In genomic region chr5:55732592-55732991, GRCh38 we compare ENCODE assay signal across 1 cellular context.
TF ChIP-seq lines count a peak whose summit lies in the region.

No MANE protein-coding gene starts in this region.

TF ChIP-seq in HepG2, 621 proteins besides CTCF, POLR2A, EP300 and RAD21:
- TF ChIP-seq ZNF441 (CRISPR knock-in tag; IDR thresholded peaks at IDR 0.05; ENCODE audit: borderline replicate concordance) (no peak), NPAS2 (CRISPR knock-in tag; IDR thresholded peaks at IDR 0.05; ENCODE audit: borderline replicate concordance) (no peak), ZNF644 (CRISPR knock-in tag; IDR thresholded peaks at IDR 0.05; ENCODE audit: low read depth) (no peak), HNRNPK (IDR thresholded peaks at IDR 0.05; ENCODE audit: low read depth, low read length, poor library complexity, severe bottlenecking) (peak; percentile 41), RFX1 (IDR thresholded peaks at IDR 0.05) (no peak), SRSF9 (IDR thresholded peaks at IDR 0.05; ENCODE audit: borderline replicate concordance, insufficient read depth, low read depth, low read length, poor library complexity, severe bottlenecking) (no peak), ZNF558 (CRISPR knock-in tag; IDR thresholded peaks at IDR 0.05; ENCODE audit: borderline replicate concordance) (no peak)
- TF ChIP-seq, protein P1, sequence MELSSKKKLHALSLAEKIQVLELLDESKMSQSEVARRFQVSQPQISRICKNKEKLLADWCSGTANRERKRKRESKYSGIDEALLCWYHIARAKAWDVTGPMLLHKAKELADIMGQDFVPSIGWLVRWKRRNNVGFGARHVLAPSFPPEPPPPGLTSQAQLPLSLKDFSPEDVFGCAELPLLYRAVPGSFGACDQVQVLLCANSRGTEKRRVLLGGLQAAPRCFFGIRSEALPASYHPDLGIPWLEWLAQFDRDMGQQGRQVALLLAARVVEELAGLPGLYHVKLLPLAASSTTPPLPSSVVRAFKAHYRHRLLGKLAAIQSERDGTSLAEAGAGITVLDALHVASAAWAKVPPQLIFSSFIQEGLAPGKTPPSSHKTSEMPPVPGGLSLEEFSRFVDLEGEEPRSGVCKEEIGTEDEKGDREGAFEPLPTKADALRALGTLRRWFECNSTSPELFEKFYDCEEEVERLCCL (CRISPR knock-in tag; IDR thresholded peaks at IDR 0.05; ENCODE audit: borderline replicate concordance) = no peak
